Comparison of ENCODE assay signal across 8 cellular contexts in the genomic region with DNA sequence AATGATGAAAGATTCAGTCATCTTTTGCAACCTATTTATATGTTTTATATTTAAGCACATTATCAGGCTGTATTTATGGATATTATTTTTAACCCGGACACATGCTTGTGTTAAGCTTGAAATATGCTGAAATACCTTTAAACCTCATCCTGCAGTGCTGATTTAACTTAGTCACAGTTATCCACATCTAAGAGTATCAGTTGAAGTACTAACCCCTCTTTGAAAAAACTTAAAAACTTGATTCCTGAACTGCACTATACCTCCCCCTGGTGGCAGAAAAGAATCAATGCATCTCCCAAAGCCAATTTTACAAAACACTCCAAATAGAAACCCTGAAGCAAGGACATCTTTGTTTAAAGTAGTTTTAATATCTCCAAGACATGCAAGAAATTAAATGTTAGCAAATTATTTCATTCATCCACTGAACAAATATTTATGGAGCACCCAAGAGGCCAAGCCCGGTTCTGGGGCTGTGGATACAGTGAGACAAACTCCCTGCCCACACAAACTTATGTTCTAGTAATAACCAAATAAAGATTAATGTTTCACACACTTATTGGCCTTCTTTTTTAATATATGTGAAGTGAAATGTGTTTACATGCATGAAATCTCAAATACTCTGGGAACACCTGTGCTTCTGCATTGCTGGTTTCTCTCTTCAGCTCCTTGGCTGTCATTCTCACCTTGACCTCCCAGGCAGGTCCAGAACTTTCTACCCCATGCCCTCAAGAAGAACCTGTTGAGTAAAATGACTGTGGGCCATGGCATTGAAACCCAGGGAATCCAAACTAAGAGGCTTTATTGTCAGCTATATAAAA. TPM values are rescaled to one million over a fixed set of nuclear protein-coding genes. Genes with fewer than 3 reads are reported as not detected.
DNase-seq lines count a peak whose midpoint lies in the region; ATAC-seq and TF ChIP-seq lines count a peak whose summit lies in the region.

No MANE protein-coding gene starts in this region.

- peak; percentile 69 for DNase-seq in Caki2 (ENCODE audit: low read depth)
- DNase-seq in HEK293T (ENCODE audit: extremely low spot score): peak; percentile 26
- peak; percentile 44 for DNase-seq in RWPE1 (ENCODE audit: low spot score)
- DNase-seq in dorsolateral prefrontal cortex: no peak
- peak; percentile 51 for DNase-seq in mesendoderm

- no peak overlapping the region for H3K4me2 ChIP-seq in mesendoderm (ENCODE audit: low read length)

- H2BK5ac ChIP-seq in mesendoderm (ENCODE audit: low read length): no peak overlapping the region

- H4K5ac ChIP-seq in mesendoderm (ENCODE audit: low read length): no peak overlapping the region

- no peak overlapping the region for H2BK120ac ChIP-seq in mesendoderm (ENCODE audit: low read depth, low read length)

- no peak overlapping the region for H3K9ac ChIP-seq in mesendoderm (ENCODE audit: low read length)

- ATAC-seq in HG03159 (IDR thresholded peaks at IDR 0.05; ENCODE audit: unreplicated experiment) (no peak), GM21529 (IDR thresholded peaks at IDR 0.05; ENCODE audit: unreplicated experiment) (no peak), GM21515 (IDR thresholded peaks at IDR 0.05; ENCODE audit: unreplicated experiment) (no peak)

- H3K18ac ChIP-seq in mesendoderm (ENCODE audit: low read length): no peak overlapping the region

- H3K27me3 ChIP-seq in dorsolateral prefrontal cortex (peaks cover 0 to 26% (median 2%) of the 10 kb centered on the region in 45 donors), mesendoderm (ENCODE audit: insufficient read depth, low read length, poor library complexity) (no peaks in the 10 kb centered on the region)

- H3K56ac ChIP-seq in mesendoderm (ENCODE audit: low read length): no peak overlapping the region

- H3K4ac ChIP-seq in mesendoderm (ENCODE audit: low read depth, low read length): no peak overlapping the region

- no peak overlapping the region for H3K23ac ChIP-seq in mesendoderm (ENCODE audit: low read length)

- no peaks in the 10 kb centered on the region for H3K36me3 ChIP-seq in mesendoderm (ENCODE audit: control insufficient read depth, insufficient read depth, low read length)

- no peaks in the 10 kb centered on the region for H3K79me1 ChIP-seq in mesendoderm (ENCODE audit: low read length)

- peak; percentile 89 for TF ChIP-seq CTCF in RWPE1 (conservative IDR thresholded peaks at IDR 0.05; ENCODE audit: low read depth)
- TF ChIP-seq CTCF in dorsolateral prefrontal cortex (IDR thresholded peaks at IDR 0.05 in 54 of 56, conservative IDR thresholded peaks at IDR 0.05 in 2 of 56; ENCODE audit: low read depth in 1 of 56, partially characterized antibody in 56 of 56): peak; percentile 84 to 100 (median 92)

- CTCF ChIA-PET in HEK293T (lab: Yijun Ruan, JAX): interaction anchor here (0.6 to 1.3 kb wide), 7 partner anchors 11 to 169 kb away, joined by 3 to 4 read pairs (median 3); no protein-coding TSS in a partner anchor
- CTCF ChIA-PET in RWPE1 (lab: Yijun Ruan, JAX): interaction anchor here (0.5 to 1.0 kb wide), 8 partner anchors 27 to 424 kb away, joined by 3 to 4 read pairs (median 3); no protein-coding TSS in a partner anchor

- no CpG with 5 or more reads among the region's 2 CpGs for WGBS in mesendoderm (ENCODE audit: extremely low coverage, insufficient coverage, low lambda C conversion rate)

- H3K79me2 ChIP-seq in mesendoderm (ENCODE audit: control insufficient read depth, insufficient read depth, low read length): no peaks in the 10 kb centered on the region

- no peak overlapping the region for H2AK5ac ChIP-seq in mesendoderm (ENCODE audit: low read length)

- H4K8ac ChIP-seq in mesendoderm (ENCODE audit: low read depth, low read length): no peak overlapping the region

- POLR2A ChIA-PET in HEK293T (lab: Yijun Ruan, JAX) (no interaction called here), RWPE1 (lab: Yijun Ruan, JAX; ENCODE audit: low non-redundant PET) (no interaction called here)

- intact Hi-C loops in dorsolateral prefrontal cortex (cut with DNase I): no loop called here

- H3K4me1 ChIP-seq in mesendoderm (ENCODE audit: control insufficient read depth, low read depth, low read length): peaks cover 7% of the 10 kb centered on the region

- in situ Hi-C loops in Caki2 (cut with HindIII; ENCODE audit: low pct_unique_long_range_greater_than_20kb, low sequenced_read_pairs): no loop called here

- H3K4me3 ChIP-seq in dorsolateral prefrontal cortex (peak overlapping the region in 1 of 59 donors; percentile 16), mesendoderm (ENCODE audit: low read length) (no peak overlapping the region)

- H3K27ac ChIP-seq in RWPE1: no peak overlapping the region
- H3K27ac ChIP-seq in dorsolateral prefrontal cortex: no peak overlapping the region
- H3K27ac ChIP-seq in mesendoderm (ENCODE audit: low read depth, low read length): no peak overlapping the region

- no peak overlapping the region for H2BK15ac ChIP-seq in mesendoderm (replicated peaks; ENCODE audit: low read depth)

TF ChIP-seq in HEK293T, 16 proteins besides CTCF, POLR2A, EP300 and RAD21:
- no peak for TF ChIP-seq SUZ12 (IDR thresholded peaks at IDR 0.05)
- no peak for TF ChIP-seq FOXM1 (IDR thresholded peaks at IDR 0.05; ENCODE audit: borderline replicate concordance)
- TF ChIP-seq L3MBTL2 (conservative IDR thresholded peaks at IDR 0.05): no peak
- TF ChIP-seq SP1 (IDR thresholded peaks at IDR 0.05): no peak
- TF ChIP-seq CTBP1 (IDR thresholded peaks at IDR 0.05; ENCODE audit: borderline replicate concordance): no peak
- TF ChIP-seq ZNF384 (IDR thresholded peaks at IDR 0.05): peak; percentile 76
- no peak for TF ChIP-seq ARNT (IDR thresholded peaks at IDR 0.05)
- TF ChIP-seq LEF1 (IDR thresholded peaks at IDR 0.05; ENCODE audit: borderline replicate concordance): no peak

RNA-seq across cellular contexts. Expression of gene SVIL, which starts 44.0 kb away (rescaled TPM):
- 59.4 and 65.4 TPM in 2 replicates for total RNA-seq in Caki2 (2014; rRNA removed; shearing (Covaris generic); ENCODE audit: low replicate concordance)
- total RNA-seq in dorsolateral prefrontal cortex: 10 to 100 TPM in 43 of 120 experiments, 1 to 10 TPM in 77; 2.4 to 33.0 (median 7.8) TPM
- 15.3 TPM for polyA plus RNA-seq in mesendoderm (2013, experiment 1 of 2)
- 15.0 TPM for polyA plus RNA-seq in mesendoderm (2013, experiment 2 of 2)

Comparison
In these comparisons a context has a peak if more than half of its experiments do, and no peak if none do; other contexts are left out.
1. DNase-seq: peak in Caki2 (single experiment), HEK293T (single experiment), RWPE1 (single experiment) and mesendoderm (single experiment); none in dorsolateral prefrontal cortex (0 of 10).